In genomic region chr5:16067415-16067814, GRCh38 we compare ENCODE assay signal across 18 cellular contexts.
DNase-seq lines count a peak whose midpoint lies in the region; ATAC-seq, FAIRE-seq and TF ChIP-seq lines count a peak whose summit lies in the region.
"Had no signal": no experiment of that assay in that cellular context is flagged by ENCODE, and none has a peak within 500 bp of the region (broad histone marks: within the 10 kb centered on the region; RNA-seq: fewer than 3 reads in every experiment).

No MANE protein-coding gene starts in this region.

- no peaks in the 10 kb centered on the region for H3K36me3 Mint-ChIP-seq in stimulated activated memory B cell treated with anti-CD40 and anti-IgM and Interleukin-4, amounts not matched to agents 10 μg/mL and 1 μg/mL and 100 μg/mL, for 72 hours
- H3K36me3 Mint-ChIP-seq: CD14-positive monocyte had no signal

- no peak for TF ChIP-seq CTCF in D721Med (IDR thresholded peaks at IDR 0.05; ENCODE audit: insufficient read depth, missing control alignments)

- no peak overlapping the region for H3K27ac Mint-ChIP-seq in stimulated activated memory B cell treated with anti-CD40 and anti-IgM and Interleukin-4, amounts not matched to agents 10 μg/mL and 1 μg/mL and 100 μg/mL, for 72 hours
- H3K27ac Mint-ChIP-seq: B cell, CD14-positive monocyte had no signal

- ATAC-seq in GM19351 (IDR thresholded peaks at IDR 0.05; ENCODE audit: unreplicated experiment) (peak; percentile 93), HG03571 (IDR thresholded peaks at IDR 0.05; ENCODE audit: unreplicated experiment) (peak; percentile 53)
- ATAC-seq in stimulated activated memory B cell treated with anti-CD40 and anti-IgM and Interleukin-4, amounts not matched to agents 10 μg/mL and 1 μg/mL and 100 μg/mL, for 72 hours = peak; percentile 45
- ATAC-seq: A549, HepG2, PC-3, SK-N-SH treated with all-trans-retinoic acid at 6 μM for 48 hours had no signal

- DNase-seq in RPMI8226 = peak; percentile 51
- no peak for DNase-seq in D721Med (ENCODE audit: insufficient read length, low spot score)
- DNase-seq in NCI-H748 treated with DMSO at 0.1 percent for 48 hours (lab: John Stamatoyannopoulos, UW) = no peak
- no peak for DNase-seq in stimulated activated CD4-positive, alpha-beta T cell treated with anti-CD3 and anti-CD28 coated beads, Interleukin-4, amount 100 ng/mL, for 1 hour
- DNase-seq: MV-4-11, NCI-H1105 treated with DMSO at 0.1 percent for 48 hours, NCI-H2029 treated with DMSO at 0.1 percent for 48 hours, NCI-H226, NCI-H510A treated with DMSO at 0.1 percent for 48 hours, PC-3 had no signal

- FAIRE-seq in D721Med (lab: Jason Lieb, UNC) = no peak
- FAIRE-seq: A549, HepG2 had no signal

- H3K9me3 Mint-ChIP-seq in stimulated activated memory B cell treated with anti-CD40 and anti-IgM and Interleukin-4, amounts not matched to agents 10 μg/mL and 1 μg/mL and 100 μg/mL, for 72 hours = peaks cover 3% of the 10 kb centered on the region

- no peaks in the 10 kb centered on the region for H3K4me1 Mint-ChIP-seq in stimulated activated memory B cell treated with anti-CD40 and anti-IgM and Interleukin-4, amounts not matched to agents 10 μg/mL and 1 μg/mL and 100 μg/mL, for 72 hours
- H3K4me1 Mint-ChIP-seq: B cell, CD14-positive monocyte had no signal

- H3K27me3 Mint-ChIP-seq in stimulated activated memory B cell treated with anti-CD40 and anti-IgM and Interleukin-4, amounts not matched to agents 10 μg/mL and 1 μg/mL and 100 μg/mL, for 72 hours = no peaks in the 10 kb centered on the region
- H3K27me3 Mint-ChIP-seq: B cell had no signal

- no peak overlapping the region for H3K4me3 Mint-ChIP-seq in stimulated activated memory B cell treated with anti-CD40 and anti-IgM and Interleukin-4, amounts not matched to agents 10 μg/mL and 1 μg/mL and 100 μg/mL, for 72 hours
- H3K4me3 Mint-ChIP-seq: B cell, CD14-positive monocyte had no signal
